ENCODE assay signal across 19 cellular contexts in the genomic region with DNA sequence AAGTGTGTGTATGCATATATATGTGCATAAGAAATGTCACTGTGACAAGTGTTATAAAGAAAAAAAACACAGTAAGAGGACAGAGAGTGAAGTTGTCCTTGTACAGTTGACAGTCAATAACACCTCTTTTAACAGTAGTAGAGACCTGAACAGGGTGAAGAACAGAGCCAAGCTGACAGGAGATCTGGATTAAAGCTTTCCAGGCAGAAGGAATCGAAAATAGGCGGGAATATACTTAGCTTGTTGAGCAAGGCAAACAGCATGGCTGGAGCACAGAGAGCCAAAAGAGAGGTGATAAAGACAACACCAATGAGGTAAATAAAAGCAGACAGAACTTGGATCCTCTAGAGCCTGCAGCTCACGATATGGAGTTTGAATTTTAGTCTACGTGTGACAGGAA.
DNase-seq lines count a peak whose midpoint lies in the region; ATAC-seq lines count a peak whose summit lies in the region.
"Had no signal": no experiment of that assay in that cellular context is flagged by ENCODE, and none has a peak within 500 bp of the region (broad histone marks: within the 10 kb centered on the region; RNA-seq: fewer than 3 reads in every experiment).

No MANE protein-coding gene starts in this region.

- ATAC-seq in activated T-cell treated with anti-CD3 and anti-CD28 coated beads, Interleukin-2, amount 50 U/mL, for 72 hours (replicated peaks in 1 of 2), result no peak
- ATAC-seq in activated naive CD8-positive, alpha-beta T cell treated with anti-CD3 and anti-CD28 coated beads, Interleukin-2, amount 50 U/mL, for 24 hours, result no peak
- ATAC-seq in memory B cell (ENCODE audit: low read depth) (no peak), HG03342 (IDR thresholded peaks at IDR 0.05; ENCODE audit: unreplicated experiment) (no peak)

- no peaks in the 10 kb centered on the region for H3K27me3 Mint-ChIP-seq in activated T-cell treated with anti-CD3 and anti-CD28 coated beads, Interleukin-2, amount 50 U/mL, for 24 hours
- no peaks in the 10 kb centered on the region for H3K27me3 Mint-ChIP-seq in activated T-cell treated with anti-CD3 and anti-CD28 coated beads, Interleukin-2, amount 50 U/mL, for 72 hours (ENCODE audit: low read depth)
- H3K27me3 Mint-ChIP-seq in activated naive CD8-positive, alpha-beta T cell treated with anti-CD3 and anti-CD28 coated beads, Interleukin-2, amount 50 U/mL, for 24 hours, result no peaks in the 10 kb centered on the region
- no peaks in the 10 kb centered on the region for H3K27me3 Mint-ChIP-seq in memory B cell
- no peaks in the 10 kb centered on the region for H3K27me3 Mint-ChIP-seq in stimulated activated naive CD8-positive, alpha-beta T cell treated with anti-CD3 and anti-CD28 coated beads, Interleukin-15, Interleukin-2, amounts not matched to agents 100 ng/mL and 50 ng/mL, for 24 hours

- H3K4me3 Mint-ChIP-seq in activated T-cell treated with anti-CD3 and anti-CD28 coated beads, Interleukin-2, amount 50 U/mL, for 24 hours, result no peak overlapping the region
- no peak overlapping the region for H3K4me3 Mint-ChIP-seq in activated T-cell treated with anti-CD3 and anti-CD28 coated beads, Interleukin-2, amount 50 U/mL, for 72 hours
- no peak overlapping the region for H3K4me3 Mint-ChIP-seq in activated naive CD8-positive, alpha-beta T cell treated with anti-CD3 and anti-CD28 coated beads, Interleukin-2, amount 50 U/mL, for 24 hours
- no peak overlapping the region for H3K4me3 Mint-ChIP-seq in memory B cell
- no peak overlapping the region for H3K4me3 Mint-ChIP-seq in stimulated activated naive CD8-positive, alpha-beta T cell treated with anti-CD3 and anti-CD28 coated beads, Interleukin-15, Interleukin-2, amounts not matched to agents 100 ng/mL and 50 ng/mL, for 24 hours
- H3K4me3 Mint-ChIP-seq: neural crest cell had no signal

- no peak for DNase-seq in activated T-cell treated with anti-CD3 and anti-CD28 coated beads, Interleukin-2, amount 50 U/mL, for 24 hours
- no peak for DNase-seq in activated T-cell treated with anti-CD3 and anti-CD28 coated beads, Interleukin-2, amount 50 U/mL, for 72 hours
- no peak for DNase-seq in activated naive CD8-positive, alpha-beta T cell treated with anti-CD3 and anti-CD28 coated beads, Interleukin-2, amount 50 U/mL, for 24 hours
- no peak for DNase-seq in memory B cell (ENCODE audit: low spot score in 2 of 2)
- DNase-seq in activated CD4-positive, CD25-positive, alpha-beta regulatory T cell treated with anti-CD3 and anti-CD28 coated beads, Interleukin-2, amount 50 U/mL, for 72 hours, result no peak
- DNase-seq in NCI-H128 (lab: John Stamatoyannopoulos, UW; ENCODE audit: unreplicated experiment), result no peak
- DNase-seq: amygdala, cerebellar nuclear complex, DMS79 treated with DMSO at 0.1 percent for 48 hours, Kasumi-1, mammary epithelial cell, NCI-H1105, NCI-H524, SHP77 treated with DMSO at 0.1 percent for 48 hours, T-helper 1 cell, thyroid gland had no signal

- H3K27ac Mint-ChIP-seq in activated T-cell treated with anti-CD3 and anti-CD28 coated beads, Interleukin-2, amount 50 U/mL, for 24 hours, result peak overlapping the region; percentile 4
- H3K27ac Mint-ChIP-seq in activated T-cell treated with anti-CD3 and anti-CD28 coated beads, Interleukin-2, amount 50 U/mL, for 72 hours, result no peak overlapping the region
- H3K27ac Mint-ChIP-seq in activated naive CD8-positive, alpha-beta T cell treated with anti-CD3 and anti-CD28 coated beads, Interleukin-2, amount 50 U/mL, for 24 hours, result peak overlapping the region; percentile 1
- H3K27ac Mint-ChIP-seq in memory B cell, result peak overlapping the region; percentile 43
- peak overlapping the region; percentile 31 for H3K27ac Mint-ChIP-seq in stimulated activated naive CD8-positive, alpha-beta T cell treated with anti-CD3 and anti-CD28 coated beads, Interleukin-15, Interleukin-2, amounts not matched to agents 100 ng/mL and 50 ng/mL, for 24 hours

- no peaks in the 10 kb centered on the region for H3K9me3 Mint-ChIP-seq in activated T-cell treated with anti-CD3 and anti-CD28 coated beads, Interleukin-2, amount 50 U/mL, for 24 hours
- H3K9me3 Mint-ChIP-seq in activated T-cell treated with anti-CD3 and anti-CD28 coated beads, Interleukin-2, amount 50 U/mL, for 72 hours, result no peaks in the 10 kb centered on the region
- no peaks in the 10 kb centered on the region for H3K9me3 Mint-ChIP-seq in activated naive CD8-positive, alpha-beta T cell treated with anti-CD3 and anti-CD28 coated beads, Interleukin-2, amount 50 U/mL, for 24 hours
- H3K9me3 Mint-ChIP-seq in memory B cell, result peaks cover 1% of the 10 kb centered on the region
- no peaks in the 10 kb centered on the region for H3K9me3 Mint-ChIP-seq in stimulated activated naive CD8-positive, alpha-beta T cell treated with anti-CD3 and anti-CD28 coated beads, Interleukin-15, Interleukin-2, amounts not matched to agents 100 ng/mL and 50 ng/mL, for 24 hours
- H3K9me3 Mint-ChIP-seq: neural crest cell had no signal

- peaks cover 37% of the 10 kb centered on the region for H3K36me3 Mint-ChIP-seq in activated T-cell treated with anti-CD3 and anti-CD28 coated beads, Interleukin-2, amount 50 U/mL, for 24 hours (ENCODE audit: low read depth)
- H3K36me3 Mint-ChIP-seq in activated T-cell treated with anti-CD3 and anti-CD28 coated beads, Interleukin-2, amount 50 U/mL, for 72 hours (ENCODE audit: insufficient read depth in 2 of 2), result peaks cover 3 to 5% of the 10 kb centered on the region in 2 donors
- peaks cover 25% of the 10 kb centered on the region for H3K36me3 Mint-ChIP-seq in activated naive CD8-positive, alpha-beta T cell treated with anti-CD3 and anti-CD28 coated beads, Interleukin-2, amount 50 U/mL, for 24 hours (ENCODE audit: low read depth)
- H3K36me3 Mint-ChIP-seq in memory B cell, result peaks cover 10% of the 10 kb centered on the region
- H3K36me3 Mint-ChIP-seq in stimulated activated naive CD8-positive, alpha-beta T cell treated with anti-CD3 and anti-CD28 coated beads, Interleukin-15, Interleukin-2, amounts not matched to agents 100 ng/mL and 50 ng/mL, for 24 hours (ENCODE audit: low read depth), result peaks cover 51% of the 10 kb centered on the region

- peaks cover 90% of the 10 kb centered on the region for H3K4me1 Mint-ChIP-seq in activated T-cell treated with anti-CD3 and anti-CD28 coated beads, Interleukin-2, amount 50 U/mL, for 24 hours (ENCODE audit: low read depth)
- H3K4me1 Mint-ChIP-seq in activated T-cell treated with anti-CD3 and anti-CD28 coated beads, Interleukin-2, amount 50 U/mL, for 72 hours (ENCODE audit: low read depth), result peaks cover 94% of the 10 kb centered on the region
- H3K4me1 Mint-ChIP-seq in activated naive CD8-positive, alpha-beta T cell treated with anti-CD3 and anti-CD28 coated beads, Interleukin-2, amount 50 U/mL, for 24 hours, result peaks cover 88% of the 10 kb centered on the region
- H3K4me1 Mint-ChIP-seq in memory B cell, result peaks cover 45% of the 10 kb centered on the region
- H3K4me1 Mint-ChIP-seq in stimulated activated naive CD8-positive, alpha-beta T cell treated with anti-CD3 and anti-CD28 coated beads, Interleukin-15, Interleukin-2, amounts not matched to agents 100 ng/mL and 50 ng/mL, for 24 hours (ENCODE audit: low read depth), result peaks cover 96% of the 10 kb centered on the region
